ENCODE assay signal across 19 cellular contexts in the genomic region with DNA sequence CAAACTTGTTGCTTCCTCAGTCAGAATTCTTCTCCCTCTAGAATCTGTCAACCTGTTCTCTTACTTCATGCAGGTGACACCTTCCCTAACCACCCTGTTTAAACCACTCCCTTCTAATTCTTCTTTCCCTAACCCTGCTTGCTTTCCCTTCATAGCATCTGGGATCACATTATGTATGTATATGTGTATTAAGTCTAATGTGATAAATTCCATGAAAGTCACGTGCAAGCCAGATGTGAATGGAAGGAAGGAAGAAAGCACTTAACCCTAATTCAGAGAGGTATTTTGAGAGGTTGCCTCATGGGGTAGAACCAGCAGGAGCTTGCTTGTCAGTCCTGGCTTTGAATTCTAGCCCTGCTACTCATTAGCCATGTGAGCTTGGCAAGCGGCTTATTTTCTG.
DNase-seq lines count a peak whose midpoint lies in the region; TF ChIP-seq lines count a peak whose summit lies in the region.
"Had no signal": no experiment of that assay in that cellular context is flagged by ENCODE, and none has a peak within 500 bp of the region (broad histone marks: within the 10 kb centered on the region; RNA-seq: fewer than 3 reads in every experiment).

No MANE protein-coding gene starts in this region.

- H2BK120ac ChIP-seq in mesenchymal stem cell (ENCODE audit: low read depth, low read length): no peak overlapping the region

- no peak for TF ChIP-seq CTCF in endothelial cell (IDR thresholded peaks at IDR 0.05; ENCODE audit: unreplicated experiment)

- H3K4me3 Mint-ChIP-seq in endothelial cell (ENCODE audit: unreplicated experiment): no peak overlapping the region
- H3K4me3 Mint-ChIP-seq: CD8-positive, alpha-beta memory T cell; HFFc6 had no signal

- H3K27me3 Mint-ChIP-seq in endothelial cell (ENCODE audit: unreplicated experiment): no peaks in the 10 kb centered on the region
- H3K27me3 Mint-ChIP-seq: CD8-positive, alpha-beta memory T cell had no signal

- no peaks in the 10 kb centered on the region for H3K27me3 ChIP-seq in HUES48 (ENCODE audit: control insufficient read depth, insufficient read depth, low read length)
- no peaks in the 10 kb centered on the region for H3K27me3 ChIP-seq in mesenchymal stem cell (ENCODE audit: control insufficient read depth in 1 of 2, insufficient read depth in 1 of 2, low read length in 2 of 2)
- H3K27me3 ChIP-seq: BLaER1 treated with 17β-estradiol and CSF1 and Interleukin-3, amounts not matched to agents 10 nM and 100 nM had no signal

- H3K18ac ChIP-seq in mesenchymal stem cell (ENCODE audit: low read depth in 1 of 2, low read length in 2 of 2): no peak overlapping the region

- H3K9ac ChIP-seq in HUES48 (ENCODE audit: low read depth, low read length): no peak overlapping the region
- H3K9ac ChIP-seq in mesenchymal stem cell (ENCODE audit: low read length): no peak overlapping the region
- H3K9ac ChIP-seq: BLaER1 treated with 17β-estradiol and CSF1 and Interleukin-3, amounts not matched to agents 10 nM and 100 nM had no signal

- no peak overlapping the region for H3K4ac ChIP-seq in mesenchymal stem cell (ENCODE audit: low read depth in 1 of 2, low read length in 2 of 2)

- no peak overlapping the region for H3K23ac ChIP-seq in mesenchymal stem cell (ENCODE audit: low read length in 2 of 2)

- H2AFZ ChIP-seq in mesenchymal stem cell (ENCODE audit: low read depth, low read length): no peak overlapping the region

- no peaks in the 10 kb centered on the region for H3K79me1 ChIP-seq in mesenchymal stem cell (replicated peaks; ENCODE audit: low read length, poor library complexity, severe bottlenecking)

- H3K14ac ChIP-seq in mesenchymal stem cell (ENCODE audit: low read length in 2 of 2): no peak overlapping the region

- no peaks in the 10 kb centered on the region for H3K36me3 Mint-ChIP-seq in endothelial cell (ENCODE audit: low read depth, unreplicated experiment)
- H3K36me3 Mint-ChIP-seq: CD8-positive, alpha-beta memory T cell had no signal

- H3K4me1 ChIP-seq in HUES48 (ENCODE audit: control insufficient read depth, insufficient read depth, low read length): peaks cover 48% of the 10 kb centered on the region
- H3K4me1 ChIP-seq in mesenchymal stem cell (ENCODE audit: control insufficient read depth, insufficient read depth, low read depth, low read length): peaks cover 5% of the 10 kb centered on the region
- H3K4me1 ChIP-seq: BLaER1 treated with 17β-estradiol and CSF1 and Interleukin-3, amounts not matched to agents 10 nM and 100 nM had no signal

- H3K4me2 ChIP-seq in mesenchymal stem cell (ENCODE audit: low read length, poor library complexity, severe bottlenecking): no peak overlapping the region
- H3K4me2 ChIP-seq: BLaER1 treated with 17β-estradiol and CSF1 and Interleukin-3, amounts not matched to agents 10 nM and 100 nM had no signal

- H3K27ac ChIP-seq in HUES48 (ENCODE audit: low read depth, low read length) (peak overlapping the region; percentile 70), mesenchymal stem cell (ENCODE audit: low read length, poor library complexity, severe bottlenecking) (peak overlapping the region; percentile 5)
- H3K27ac ChIP-seq: 22Rv1; BLaER1 treated with 17β-estradiol and CSF1 and Interleukin-3, amounts not matched to agents 10 nM and 100 nM had no signal

- no peaks in the 10 kb centered on the region for H3K9me3 Mint-ChIP-seq in endothelial cell (ENCODE audit: unreplicated experiment)
- H3K9me3 Mint-ChIP-seq: HFFc6 had no signal

- peaks cover 15% of the 10 kb centered on the region for H3K4me1 Mint-ChIP-seq in endothelial cell (ENCODE audit: unreplicated experiment)
- H3K4me1 Mint-ChIP-seq: CD8-positive, alpha-beta memory T cell had no signal

- H3K9me3 ChIP-seq in HUES48 (ENCODE audit: control insufficient read depth, insufficient read depth, low read length) (no peaks in the 10 kb centered on the region; the same call in 1 of the 2 replicates), mesenchymal stem cell (ENCODE audit: control insufficient read depth, low read length) (no peaks in the 10 kb centered on the region)
- H3K9me3 ChIP-seq: BLaER1 treated with 17β-estradiol and CSF1 and Interleukin-3, amounts not matched to agents 10 nM and 100 nM had no signal

- no peak overlapping the region for H2BK15ac ChIP-seq in mesenchymal stem cell (ENCODE audit: low read depth, poor library complexity, severe bottlenecking)

- H2BK5ac ChIP-seq in mesenchymal stem cell (ENCODE audit: low read depth, low read length, poor library complexity, severe bottlenecking): no peak overlapping the region

- DNase-seq in NCI-H146 (lab: John Stamatoyannopoulos, UW) (peak; percentile 16), NCI-H146 treated with DMSO at 0.1 percent for 48 hours (lab: John Stamatoyannopoulos, UW; ENCODE audit: unreplicated experiment) (no peak), endothelial cell (ENCODE audit: low spot score) (no peak), mesenchymal stem cell (no peak), HK-2 (ENCODE audit: unreplicated experiment) (no peak), RPMI8226 (no peak), AG08396 (ENCODE audit: low spot score) (no peak)
- DNase-seq: CD8-positive, alpha-beta memory T cell; DND-41; GF-D8; HFFc6; NCI-H1417 treated with DMSO at 0.1 percent for 48 hours; NCI-H2029 treated with DMSO at 0.1 percent for 48 hours; NCI-H526 treated with DMSO at 0.1 percent for 48 hours; OCI-M1; SIG-M5 had no signal

- no peak overlapping the region for H4K8ac ChIP-seq in mesenchymal stem cell (ENCODE audit: low read length)

- H3K36me3 ChIP-seq in HUES48 (ENCODE audit: control insufficient read depth, insufficient read depth, low read length) (no peaks in the 10 kb centered on the region), mesenchymal stem cell (ENCODE audit: control insufficient read depth in 1 of 2, insufficient read depth in 2 of 2, low read depth in 1 of 2, low read length in 2 of 2) (no peaks in the 10 kb centered on the region)
- H3K36me3 ChIP-seq: BLaER1 treated with 17β-estradiol and CSF1 and Interleukin-3, amounts not matched to agents 10 nM and 100 nM had no signal

- H2AK5ac ChIP-seq in mesenchymal stem cell (ENCODE audit: low read length, severe bottlenecking): no peak overlapping the region

- no peak overlapping the region for H2BK12ac ChIP-seq in mesenchymal stem cell (ENCODE audit: low read length in 2 of 2)

- 11% methylated on average over 1 of the region's 2 CpGs for whole genome bisulfite sequencing in mesenchymal stem cell

- no peak overlapping the region for H4K91ac ChIP-seq in mesenchymal stem cell (ENCODE audit: low read length)

- no peak overlapping the region for H3K4me3 ChIP-seq in HUES48 (ENCODE audit: low read depth, low read length)
- H3K4me3 ChIP-seq in mesenchymal stem cell (ENCODE audit: insufficient read depth in 1 of 2, low read depth in 1 of 2, low read length in 2 of 2): no peak overlapping the region
- H3K4me3 ChIP-seq: BLaER1 treated with 17β-estradiol and CSF1 and Interleukin-3, amounts not matched to agents 10 nM and 100 nM had no signal

- peak overlapping the region; percentile 3 for H3K27ac Mint-ChIP-seq in endothelial cell (ENCODE audit: unreplicated experiment)
- H3K27ac Mint-ChIP-seq: CD8-positive, alpha-beta memory T cell; HFFc6 had no signal
